ENCODE assay signal across 18 cellular contexts in genomic region chr4:52032005-52032404, GRCh38. TPM values are rescaled to one million over a fixed set of nuclear protein-coding genes. Genes with fewer than 3 reads are reported as not detected.
"Had no signal": no experiment of that assay in that cellular context is flagged by ENCODE, and none has a peak within 500 bp of the region (broad histone marks: within the 10 kb centered on the region; RNA-seq: fewer than 3 reads in every experiment).

No MANE protein-coding gene starts in this region.

- ATAC-seq: activated CD4-positive, alpha-beta T cell treated with anti-CD3 and anti-CD28 coated beads for 36 hours; activated CD8-positive, alpha-beta memory T cell treated with anti-CD3 and anti-CD28 coated beads, Interleukin-2, amount 10 ng/mL, durations not matched to agents 7 days and 5 days; naive thymus-derived CD4-positive, alpha-beta T cell; stimulated activated naive B cell treated with anti-CD40 and anti-IgM and Interleukin-4, amounts not matched to agents 10 μg/mL and 1 μg/mL and 100 μg/mL, for 72 hours had no signal

- H3K9me3 Mint-ChIP-seq: activated CD4-positive, alpha-beta memory T cell treated with anti-CD3 and anti-CD28 coated beads for 36 hours; naive thymus-derived CD4-positive, alpha-beta T cell; stimulated activated naive B cell treated with anti-CD40 and anti-IgM and Interleukin-4, amounts not matched to agents 10 μg/mL and 1 μg/mL and 100 μg/mL, for 72 hours; T-helper 1 cell treated with Interleukin-12 subunit alpha and Interleukin-12 subunit beta and Interleukin-4 antibody, amounts not matched to agents 30 μg/mL and 1 μg/mL, for 36 hours had no signal

- H3K27me3 Mint-ChIP-seq: activated CD4-positive, alpha-beta memory T cell treated with anti-CD3 and anti-CD28 coated beads for 36 hours; activated CD4-positive, alpha-beta T cell treated with anti-CD3 and anti-CD28 coated beads for 36 hours; activated CD8-positive, alpha-beta memory T cell treated with anti-CD3 and anti-CD28 coated beads, Interleukin-2, amount 10 ng/mL, durations not matched to agents 7 days and 5 days; activated naive CD8-positive, alpha-beta T cell had no signal

- H3K4me3 ChIP-seq: sigmoid colon, thyroid gland had no signal

- H3K9me3 ChIP-seq: neutrophil, sigmoid colon, thyroid gland had no signal

- DNase-seq: activated CD4-positive, alpha-beta memory T cell treated with anti-CD3 and anti-CD28 coated beads for 36 hours; activated CD4-positive, alpha-beta T cell treated with anti-CD3 and anti-CD28 coated beads for 36 hours; activated CD8-positive, alpha-beta memory T cell treated with anti-CD3 and anti-CD28 coated beads, Interleukin-2, amount 10 ng/mL, durations not matched to agents 7 days and 5 days; cerebellar nuclear complex; cortex of kidney; effector CD8-positive, alpha-beta T cell; mesenchymal stem cell; naive thymus-derived CD4-positive, alpha-beta T cell; sigmoid colon; stimulated activated CD4-positive, alpha-beta T cell treated with anti-CD3 and anti-CD28 coated beads, Interleukin-4, amount 100 ng/mL, for 24 hours; stimulated activated naive B cell treated with anti-CD40 and anti-IgM and Interleukin-4, amounts not matched to agents 10 μg/mL and 1 μg/mL and 100 μg/mL, for 72 hours; thyroid gland had no signal

- H3K4me1 ChIP-seq: thyroid gland had no signal

- H3K27me3 ChIP-seq: sigmoid colon, thyroid gland had no signal

- H3K27ac ChIP-seq: neutrophil, parathyroid adenoma, sigmoid colon, thyroid gland had no signal

- H3K4me3 Mint-ChIP-seq: activated CD4-positive, alpha-beta memory T cell treated with anti-CD3 and anti-CD28 coated beads for 36 hours; activated CD4-positive, alpha-beta T cell treated with anti-CD3 and anti-CD28 coated beads for 36 hours; activated CD8-positive, alpha-beta memory T cell treated with anti-CD3 and anti-CD28 coated beads, Interleukin-2, amount 10 ng/mL, durations not matched to agents 7 days and 5 days; activated naive CD8-positive, alpha-beta T cell; naive thymus-derived CD4-positive, alpha-beta T cell; stimulated activated naive B cell treated with anti-CD40 and anti-IgM and Interleukin-4, amounts not matched to agents 10 μg/mL and 1 μg/mL and 100 μg/mL, for 72 hours; T-helper 1 cell treated with Interleukin-12 subunit alpha and Interleukin-12 subunit beta and Interleukin-4 antibody, amounts not matched to agents 30 μg/mL and 1 μg/mL, for 36 hours had no signal

- H2AFZ ChIP-seq: parathyroid adenoma had no signal

- H3K27ac Mint-ChIP-seq: activated CD4-positive, alpha-beta memory T cell treated with anti-CD3 and anti-CD28 coated beads for 36 hours; activated CD4-positive, alpha-beta T cell treated with anti-CD3 and anti-CD28 coated beads for 36 hours; activated CD8-positive, alpha-beta memory T cell treated with anti-CD3 and anti-CD28 coated beads, Interleukin-2, amount 10 ng/mL, durations not matched to agents 7 days and 5 days; activated naive CD8-positive, alpha-beta T cell; stimulated activated naive B cell treated with anti-CD40 and anti-IgM and Interleukin-4, amounts not matched to agents 10 μg/mL and 1 μg/mL and 100 μg/mL, for 72 hours; T-helper 1 cell treated with Interleukin-12 subunit alpha and Interleukin-12 subunit beta and Interleukin-4 antibody, amounts not matched to agents 30 μg/mL and 1 μg/mL, for 36 hours had no signal

- H3K36me3 ChIP-seq: neutrophil had no signal

- FAIRE-seq: bronchial epithelial cell had no signal

- H3K9ac ChIP-seq: parathyroid adenoma had no signal

RNA-seq across cellular contexts. Expression of gene LRRC66, which starts 11.8 kb away (rescaled TPM):
- total RNA-seq: lower leg skin had no signal

RNA-seq across cellular contexts. Expression of gene SPATA18, which starts 19.1 kb away (rescaled TPM):
- total RNA-seq: activated CD4-positive, alpha-beta memory T cell treated with anti-CD3 and anti-CD28 coated beads for 36 hours had no signal
- polyA plus RNA-seq: naive thymus-derived CD4-positive, alpha-beta T cell had no signal
